ENCODE assay signal across 24 cellular contexts in genomic region chr7:45197461-45197860, GRCh38. TPM values are rescaled to one million over a fixed set of nuclear protein-coding genes. Genes with fewer than 3 reads are reported as not detected.
DNase-seq lines count a peak whose midpoint lies in the region; ATAC-seq and TF ChIP-seq lines count a peak whose summit lies in the region.
"Had no signal": no experiment of that assay in that cellular context is flagged by ENCODE, and none has a peak within 500 bp of the region (broad histone marks: within the 10 kb centered on the region; RNA-seq: fewer than 3 reads in every experiment).

No MANE protein-coding gene starts in this region.

- H3K4me1 ChIP-seq in spleen, result peaks cover 0 to 4% (median 0%) of the 10 kb centered on the region in 6 donors
- H3K4me1 ChIP-seq in BE2C, result no peaks in the 10 kb centered on the region
- H3K4me1 ChIP-seq: A549 had no signal

- peaks cover 38% of the 10 kb centered on the region for H3K4me1 Mint-ChIP-seq in activated CD8-positive, alpha-beta T cell treated with anti-CD3 and anti-CD28 coated beads for 36 hours (ENCODE audit: low read depth)
- peaks cover 7% of the 10 kb centered on the region for H3K4me1 Mint-ChIP-seq in activated CD8-positive, alpha-beta T cell treated with anti-CD3 and anti-CD28 coated beads, Interleukin-2, amount 10 ng/mL, durations not matched to agents 7 days and 5 days (ENCODE audit: low read depth)
- H3K4me1 Mint-ChIP-seq in activated naive CD4-positive, alpha-beta T cell treated with anti-CD3 and anti-CD28 coated beads, Interleukin-2, amount 10 ng/mL, durations not matched to agents 7 days and 5 days, result peaks cover 5% of the 10 kb centered on the region
- H3K4me1 Mint-ChIP-seq in activated T-helper 1 cell treated with anti-CD3 and anti-CD28 coated beads, Interleukin-12 subunit alpha, Interleukin-12 subunit beta, Interleukin-2, Interleukin-4 antibody, amounts not matched to agents 30 ng/mL and 10 ng/mL and 1 ng/mL, durations not matched to agents 14 hours and 24 hours and 36 hours (ENCODE audit: low read depth), result peaks cover 64% of the 10 kb centered on the region

- no peaks in the 10 kb centered on the region for H3K9me3 ChIP-seq in spleen
- H3K9me3 ChIP-seq in BE2C, result no peaks in the 10 kb centered on the region
- H3K9me3 ChIP-seq: A549 had no signal

- H3K27me3 Mint-ChIP-seq in activated CD8-positive, alpha-beta T cell treated with anti-CD3 and anti-CD28 coated beads for 36 hours, result peaks cover 35% of the 10 kb centered on the region
- peaks cover 9% of the 10 kb centered on the region for H3K27me3 Mint-ChIP-seq in activated CD8-positive, alpha-beta T cell treated with anti-CD3 and anti-CD28 coated beads, Interleukin-2, amount 10 ng/mL, durations not matched to agents 7 days and 5 days (ENCODE audit: low read depth)
- peaks cover 47% of the 10 kb centered on the region for H3K27me3 Mint-ChIP-seq in activated naive CD4-positive, alpha-beta T cell treated with anti-CD3 and anti-CD28 coated beads, Interleukin-2, amount 10 ng/mL, durations not matched to agents 7 days and 5 days
- H3K27me3 Mint-ChIP-seq in activated T-helper 1 cell treated with anti-CD3 and anti-CD28 coated beads, Interleukin-12 subunit alpha, Interleukin-12 subunit beta, Interleukin-2, Interleukin-4 antibody, amounts not matched to agents 30 ng/mL and 10 ng/mL and 1 ng/mL, durations not matched to agents 14 hours and 24 hours and 36 hours (ENCODE audit: insufficient read depth), result peaks cover 2% of the 10 kb centered on the region

- H3K27me3 ChIP-seq in spleen (replicated peaks in 1 of 7), result peaks cover 0 to 10% (median 0%) of the 10 kb centered on the region in 7 donors
- H3K27me3 ChIP-seq in BE2C, result no peaks in the 10 kb centered on the region

- no peaks in the 10 kb centered on the region for H3K36me3 ChIP-seq in spleen
- no peaks in the 10 kb centered on the region for H3K36me3 ChIP-seq in BE2C

- no peaks in the 10 kb centered on the region for H3K36me3 Mint-ChIP-seq in activated CD8-positive, alpha-beta T cell treated with anti-CD3 and anti-CD28 coated beads for 36 hours (ENCODE audit: low read depth)
- no peaks in the 10 kb centered on the region for H3K36me3 Mint-ChIP-seq in activated CD8-positive, alpha-beta T cell treated with anti-CD3 and anti-CD28 coated beads, Interleukin-2, amount 10 ng/mL, durations not matched to agents 7 days and 5 days (ENCODE audit: low read depth)
- H3K36me3 Mint-ChIP-seq in activated naive CD4-positive, alpha-beta T cell treated with anti-CD3 and anti-CD28 coated beads, Interleukin-2, amount 10 ng/mL, durations not matched to agents 7 days and 5 days, result no peaks in the 10 kb centered on the region
- peaks cover 3% of the 10 kb centered on the region for H3K36me3 Mint-ChIP-seq in activated T-helper 1 cell treated with anti-CD3 and anti-CD28 coated beads, Interleukin-12 subunit alpha, Interleukin-12 subunit beta, Interleukin-2, Interleukin-4 antibody, amounts not matched to agents 30 ng/mL and 10 ng/mL and 1 ng/mL, durations not matched to agents 14 hours and 24 hours and 36 hours (ENCODE audit: low read depth)
- H3K36me3 Mint-ChIP-seq: CD4-positive, alpha-beta memory T cell had no signal

- DNase-seq in activated CD8-positive, alpha-beta T cell treated with anti-CD3 and anti-CD28 coated beads for 36 hours, result no peak
- DNase-seq in activated CD8-positive, alpha-beta T cell treated with anti-CD3 and anti-CD28 coated beads, Interleukin-2, amount 10 ng/mL, durations not matched to agents 7 days and 5 days, result no peak
- peak; percentile 3 for DNase-seq in activated naive CD4-positive, alpha-beta T cell treated with anti-CD3 and anti-CD28 coated beads, Interleukin-2, amount 10 ng/mL, durations not matched to agents 7 days and 5 days
- no peak for DNase-seq in activated naive CD4-positive, alpha-beta T cell treated with anti-CD3 and anti-CD28 coated beads, Interleukin-2, amount 50 U/mL, for 16 hours
- DNase-seq in activated T-helper 1 cell treated with anti-CD3 and anti-CD28 coated beads, Interleukin-12 subunit alpha, Interleukin-12 subunit beta, Interleukin-2, Interleukin-4 antibody, amounts not matched to agents 30 ng/mL and 10 ng/mL and 1 ng/mL, durations not matched to agents 14 hours and 24 hours and 36 hours (ENCODE audit: low spot score), result no peak
- peak; percentile 6 for DNase-seq in spleen
- DNase-seq in BE2C, result no peak
- DNase-seq: 8988T; ACHN; AML-193; C1 segment of cervical spinal cord; Calu3; CD4-positive, alpha-beta memory T cell; COR-L47; DMS53; DMS79 treated with DMSO at 0.1 percent for 48 hours; GF-D8; GM23248; H7; HCEC 1CT had no signal

- TF ChIP-seq CTCF in activated CD8-positive, alpha-beta T cell treated with anti-CD3 and anti-CD28 coated beads for 36 hours (IDR thresholded peaks at IDR 0.05), result no peak
- TF ChIP-seq CTCF in spleen (IDR thresholded peaks at IDR 0.05 in 8 of 11, conservative IDR thresholded peaks at IDR 0.05 in 3 of 11) (no peak), BE2C (IDR thresholded peaks at IDR 0.05; ENCODE audit: low read depth, low read length) (no peak)

- POLR2A ChIA-PET in activated CD8-positive, alpha-beta T cell treated with anti-CD3 and anti-CD28 coated beads for 36 hours (lab: Charles Lee), result interaction anchor here (0.6 to 2.0 kb wide), 2 partner anchors 8 to 1269 kb away, joined by 3 to 5 read pairs; no protein-coding TSS in a partner anchor
- POLR2A ChIA-PET in activated CD8-positive, alpha-beta T cell treated with anti-CD3 and anti-CD28 coated beads, Interleukin-2, amount 10 ng/mL, durations not matched to agents 7 days and 5 days (lab: Charles Lee), result no interaction called here

- H3K27ac Mint-ChIP-seq in activated CD8-positive, alpha-beta T cell treated with anti-CD3 and anti-CD28 coated beads for 36 hours, result peak overlapping the region; percentile 14
- no peak overlapping the region for H3K27ac Mint-ChIP-seq in activated CD8-positive, alpha-beta T cell treated with anti-CD3 and anti-CD28 coated beads, Interleukin-2, amount 10 ng/mL, durations not matched to agents 7 days and 5 days
- no peak overlapping the region for H3K27ac Mint-ChIP-seq in activated naive CD4-positive, alpha-beta T cell treated with anti-CD3 and anti-CD28 coated beads, Interleukin-2, amount 10 ng/mL, durations not matched to agents 7 days and 5 days
- peak overlapping the region; percentile 13 for H3K27ac Mint-ChIP-seq in activated T-helper 1 cell treated with anti-CD3 and anti-CD28 coated beads, Interleukin-12 subunit alpha, Interleukin-12 subunit beta, Interleukin-2, Interleukin-4 antibody, amounts not matched to agents 30 ng/mL and 10 ng/mL and 1 ng/mL, durations not matched to agents 14 hours and 24 hours and 36 hours
- H3K27ac Mint-ChIP-seq: CD4-positive, alpha-beta memory T cell had no signal

- CTCF ChIA-PET in activated CD8-positive, alpha-beta T cell treated with anti-CD3 and anti-CD28 coated beads for 36 hours (lab: Charles Lee), result interaction anchor here (1.0 to 3.9 kb wide), 2 partner anchors 9 to 62 kb away, joined by 3 to 16 read pairs; no protein-coding TSS in a partner anchor
- CTCF ChIA-PET in activated CD8-positive, alpha-beta T cell treated with anti-CD3 and anti-CD28 coated beads, Interleukin-2, amount 10 ng/mL, durations not matched to agents 7 days and 5 days (lab: Charles Lee), result no interaction called here
- CTCF ChIA-PET in activated naive CD4-positive, alpha-beta T cell treated with anti-CD3 and anti-CD28 coated beads, Interleukin-2, amount 10 ng/mL, durations not matched to agents 7 days and 5 days (lab: Charles Lee), result no interaction called here

- H3K4me3 Mint-ChIP-seq in activated CD8-positive, alpha-beta T cell treated with anti-CD3 and anti-CD28 coated beads for 36 hours, result no peak overlapping the region
- H3K4me3 Mint-ChIP-seq in activated CD8-positive, alpha-beta T cell treated with anti-CD3 and anti-CD28 coated beads, Interleukin-2, amount 10 ng/mL, durations not matched to agents 7 days and 5 days, result no peak overlapping the region
- no peak overlapping the region for H3K4me3 Mint-ChIP-seq in activated naive CD4-positive, alpha-beta T cell treated with anti-CD3 and anti-CD28 coated beads, Interleukin-2, amount 10 ng/mL, durations not matched to agents 7 days and 5 days
- no peak overlapping the region for H3K4me3 Mint-ChIP-seq in activated T-helper 1 cell treated with anti-CD3 and anti-CD28 coated beads, Interleukin-12 subunit alpha, Interleukin-12 subunit beta, Interleukin-2, Interleukin-4 antibody, amounts not matched to agents 30 ng/mL and 10 ng/mL and 1 ng/mL, durations not matched to agents 14 hours and 24 hours and 36 hours
- H3K4me3 Mint-ChIP-seq: CD4-positive, alpha-beta memory T cell had no signal

- 80 to 97% (median 91%) methylated on average over 2 of the region's 2 CpGs for WGBS in spleen, 5 donors

- no peak for TF ChIP-seq POLR2A in spleen (IDR thresholded peaks at IDR 0.05)

- H3K9me3 Mint-ChIP-seq in activated CD8-positive, alpha-beta T cell treated with anti-CD3 and anti-CD28 coated beads for 36 hours, result peaks cover under 1% of the 10 kb centered on the region
- no peaks in the 10 kb centered on the region for H3K9me3 Mint-ChIP-seq in activated CD8-positive, alpha-beta T cell treated with anti-CD3 and anti-CD28 coated beads, Interleukin-2, amount 10 ng/mL, durations not matched to agents 7 days and 5 days (ENCODE audit: insufficient read depth)
- no peaks in the 10 kb centered on the region for H3K9me3 Mint-ChIP-seq in activated naive CD4-positive, alpha-beta T cell treated with anti-CD3 and anti-CD28 coated beads, Interleukin-2, amount 10 ng/mL, durations not matched to agents 7 days and 5 days
- peaks cover 9% of the 10 kb centered on the region for H3K9me3 Mint-ChIP-seq in activated T-helper 1 cell treated with anti-CD3 and anti-CD28 coated beads, Interleukin-12 subunit alpha, Interleukin-12 subunit beta, Interleukin-2, Interleukin-4 antibody, amounts not matched to agents 30 ng/mL and 10 ng/mL and 1 ng/mL, durations not matched to agents 14 hours and 24 hours and 36 hours
- H3K9me3 Mint-ChIP-seq: CD4-positive, alpha-beta memory T cell had no signal

- H3K27ac ChIP-seq in spleen, result no peak overlapping the region
- H3K27ac ChIP-seq: A549, GM23248 had no signal

- H3K4me3 ChIP-seq in spleen (no peak overlapping the region), BE2C (ENCODE audit: low read depth, low read length) (no peak overlapping the region)
- H3K4me3 ChIP-seq: A549, GM23248 had no signal

- intact Hi-C loops in activated CD8-positive, alpha-beta T cell treated with anti-CD3 and anti-CD28 coated beads for 36 hours (cut with micrococcal nuclease), result no loop called here
- intact Hi-C loops in activated T-helper 1 cell treated with anti-CD3 and anti-CD28 coated beads, Interleukin-12 subunit alpha, Interleukin-12 subunit beta, Interleukin-2, Interleukin-4 antibody, amounts not matched to agents 30 ng/mL and 10 ng/mL and 1 ng/mL, durations not matched to agents 14 hours and 24 hours and 36 hours (cut with micrococcal nuclease), result loop anchor here (5.0 kb wide), 2 partner anchors 350 to 1605 kb away; partner anchors contain the start of gene H2AZ2
- intact Hi-C loops in spleen (cut with DNase I; ENCODE audit: low total_unique reads), result no loop called here

- no peak for ATAC-seq in activated CD8-positive, alpha-beta T cell treated with anti-CD3 and anti-CD28 coated beads for 36 hours
- ATAC-seq in activated CD8-positive, alpha-beta T cell treated with anti-CD3 and anti-CD28 coated beads, Interleukin-2, amount 10 ng/mL, durations not matched to agents 7 days and 5 days, result no peak
- ATAC-seq: A549 had no signal

RNA-seq across cellular contexts. Expression of gene RAMP3, which starts 39.9 kb away (rescaled TPM):
- total RNA-seq in activated CD8-positive, alpha-beta T cell treated with anti-CD3 and anti-CD28 coated beads for 36 hours, result not detected
- not detected for total RNA-seq in activated CD8-positive, alpha-beta T cell treated with anti-CD3 and anti-CD28 coated beads, Interleukin-2, amount 10 ng/mL, durations not matched to agents 7 days and 5 days
- total RNA-seq in activated T-helper 1 cell treated with anti-CD3 and anti-CD28 coated beads, Interleukin-12 subunit alpha, Interleukin-12 subunit beta, Interleukin-2, Interleukin-4 antibody, amounts not matched to agents 30 ng/mL and 10 ng/mL and 1 ng/mL, durations not matched to agents 14 hours and 24 hours and 36 hours, result not detected in 2 replicates
- 10 to 100 TPM in 5 of 7 donors, 1 to 10 TPM in 2; 6.3 to 27.8 (median 11.8) TPM for total RNA-seq in spleen
- polyA plus RNA-seq in spleen, result 10 to 100 TPM; 14.2 to 21.6 (median 18.9) TPM
- polyA plus RNA-seq in BE2C (2012; ENCODE audit: insufficient read depth, insufficient read length, low read depth), result not detected
- total RNA-seq: Calu3; CD4-positive, alpha-beta memory T cell; Daoy; G401; GM23248 had no signal
- polyA plus RNA-seq: A549, BJ, GM23248 had no signal

Comparison
In these comparisons a context has a peak if more than half of its experiments do, and no peak if none do; other contexts are left out.
1. DNase-seq: peak in activated naive CD4-positive, alpha-beta T cell treated with anti-CD3 and anti-CD28 coated beads, Interleukin-2, amount 10 ng/mL, durations not matched to agents 7 days and 5 days (single experiment) and spleen (single experiment); none in activated CD8-positive, alpha-beta T cell treated with anti-CD3 and anti-CD28 coated beads for 36 hours (single experiment), activated CD8-positive, alpha-beta T cell treated with anti-CD3 and anti-CD28 coated beads, Interleukin-2, amount 10 ng/mL, durations not matched to agents 7 days and 5 days (single experiment), activated naive CD4-positive, alpha-beta T cell treated with anti-CD3 and anti-CD28 coated beads, Interleukin-2, amount 50 U/mL, for 16 hours (single experiment), activated T-helper 1 cell treated with anti-CD3 and anti-CD28 coated beads, Interleukin-12 subunit alpha, Interleukin-12 subunit beta, Interleukin-2, Interleukin-4 antibody, amounts not matched to agents 30 ng/mL and 10 ng/mL and 1 ng/mL, durations not matched to agents 14 hours and 24 hours and 36 hours (single experiment) and BE2C (single experiment).
2. H3K27ac Mint-ChIP-seq: peak in activated CD8-positive, alpha-beta T cell treated with anti-CD3 and anti-CD28 coated beads for 36 hours (single experiment) and activated T-helper 1 cell treated with anti-CD3 and anti-CD28 coated beads, Interleukin-12 subunit alpha, Interleukin-12 subunit beta, Interleukin-2, Interleukin-4 antibody, amounts not matched to agents 30 ng/mL and 10 ng/mL and 1 ng/mL, durations not matched to agents 14 hours and 24 hours and 36 hours (single experiment); none in activated CD8-positive, alpha-beta T cell treated with anti-CD3 and anti-CD28 coated beads, Interleukin-2, amount 10 ng/mL, durations not matched to agents 7 days and 5 days (single experiment) and activated naive CD4-positive, alpha-beta T cell treated with anti-CD3 and anti-CD28 coated beads, Interleukin-2, amount 10 ng/mL, durations not matched to agents 7 days and 5 days (single experiment).